ENCODE assay signal across 19 cellular contexts in genomic region chr10:14656052-14656451, GRCh38.
"Had no signal": no experiment of that assay in that cellular context is flagged by ENCODE, and none has a peak within 500 bp of the region (broad histone marks: within the 10 kb centered on the region; RNA-seq: fewer than 3 reads in every experiment).

No MANE protein-coding gene starts in this region.

- H3K27ac ChIP-seq: ascending aorta, epithelial cell of prostate, sigmoid colon, thoracic aorta had no signal

- H3K27ac Mint-ChIP-seq: activated naive CD4-positive, alpha-beta T cell treated with anti-CD3 and anti-CD28 coated beads, Interleukin-2, amount 10 ng/mL, durations not matched to agents 7 days and 5 days; activated T-helper 2 cell treated with anti-CD3 and anti-CD28 coated beads, Interferon-gamma antibody, Interleukin-2, Interleukin-4, amounts not matched to agents 10 μg/mL and 5 μg/mL and 100 μg/mL, durations not matched to agents 14 hours and 24 hours and 36 hours; effector memory CD8-positive, alpha-beta T cell had no signal

- H3K4me3 Mint-ChIP-seq: activated naive CD4-positive, alpha-beta T cell treated with anti-CD3 and anti-CD28 coated beads, Interleukin-2, amount 10 ng/mL, durations not matched to agents 7 days and 5 days; effector memory CD8-positive, alpha-beta T cell; nephron had no signal

- H3K9me3 Mint-ChIP-seq: effector memory CD8-positive, alpha-beta T cell; nephron had no signal

- DNase-seq: activated CD4-positive, alpha-beta T cell treated with anti-CD3 and anti-CD28 coated beads, Interleukin-2, amount 50 U/mL, for 4 hours; activated CD4-positive, CD25-positive, alpha-beta regulatory T cell treated with anti-CD3 and anti-CD28 coated beads, Interleukin-2, amount 50 U/mL, for 72 hours; activated naive CD4-positive, alpha-beta T cell treated with anti-CD3 and anti-CD28 coated beads, Interleukin-2, amount 10 ng/mL, durations not matched to agents 7 days and 5 days; dermis blood vessel endothelial cell; effector memory CD8-positive, alpha-beta T cell; head of caudate nucleus; left colon; mucosa of descending colon; sigmoid colon; stimulated activated CD4-positive, alpha-beta T cell treated with anti-CD3 and anti-CD28 coated beads, Interleukin-1b, Interleukin-23, amount 100 ng/mL, for 48 hours; SW 1271 had no signal

- H3K36me3 ChIP-seq: ascending aorta, breast epithelium, sigmoid colon, thoracic aorta had no signal

- H3K4me3 ChIP-seq: ascending aorta, breast epithelium, lung, mucosa of descending colon, sigmoid colon, thoracic aorta had no signal

- H3K27me3 ChIP-seq: ascending aorta, breast epithelium, sigmoid colon had no signal

- H3K27me3 Mint-ChIP-seq: activated naive CD4-positive, alpha-beta T cell treated with anti-CD3 and anti-CD28 coated beads, Interleukin-2, amount 10 ng/mL, durations not matched to agents 7 days and 5 days; effector memory CD8-positive, alpha-beta T cell had no signal

- H3K9me3 ChIP-seq: ascending aorta, breast epithelium, mucosa of descending colon, sigmoid colon, thoracic aorta had no signal

- FAIRE-seq: frontal cortex had no signal

- ATAC-seq: effector memory CD8-positive, alpha-beta T cell; left colon; mucosa of descending colon had no signal
